ENCODE assay signal across 20 cellular contexts in the genomic region with DNA sequence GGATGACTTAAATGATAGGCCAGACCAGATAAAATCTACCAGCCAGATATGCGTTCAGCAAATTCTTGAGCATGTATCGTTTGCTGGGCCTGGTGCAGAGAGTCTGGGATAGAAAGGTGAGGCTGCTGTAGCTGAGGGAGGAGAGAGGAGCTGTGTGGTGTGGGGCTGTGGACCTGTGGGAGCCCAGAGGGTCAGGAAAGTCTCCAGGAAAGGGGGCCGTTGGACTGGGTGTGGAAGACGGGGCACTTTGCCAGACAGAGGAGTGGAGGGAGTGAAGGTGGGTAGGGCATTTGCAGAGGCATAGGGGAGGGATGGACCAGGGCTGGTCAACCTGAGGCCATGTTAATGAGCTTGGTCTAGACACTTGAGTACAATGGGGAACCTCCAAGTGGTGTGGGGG.
DNase-seq lines count a peak whose midpoint lies in the region; ATAC-seq and TF ChIP-seq lines count a peak whose summit lies in the region.
"Had no signal": no experiment of that assay in that cellular context is flagged by ENCODE, and none has a peak within 500 bp of the region (broad histone marks: within the 10 kb centered on the region; RNA-seq: fewer than 3 reads in every experiment).

No MANE protein-coding gene starts in this region.

- H3K36me3 Mint-ChIP-seq in type B pancreatic cell: no peaks in the 10 kb centered on the region
- H3K36me3 Mint-ChIP-seq: CD4-positive, alpha-beta memory T cell; IgD-negative memory B cell; stimulated activated memory B cell treated with anti-CD40 and anti-IgM and Interleukin-4, amounts not matched to agents 10 μg/mL and 1 μg/mL and 100 μg/mL, for 72 hours; T-cell had no signal

- H3K27ac Mint-ChIP-seq in type B pancreatic cell: no peak overlapping the region
- H3K27ac Mint-ChIP-seq: activated CD4-positive, alpha-beta T cell treated with anti-CD3 and anti-CD28 coated beads, Interleukin-2, amount 10 ng/mL, durations not matched to agents 7 days and 5 days; CD4-positive, alpha-beta memory T cell; IgD-negative memory B cell; stimulated activated memory B cell treated with anti-CD40 and anti-IgM and Interleukin-4, amounts not matched to agents 10 μg/mL and 1 μg/mL and 100 μg/mL, for 72 hours; T-cell had no signal

- H3K4me1 Mint-ChIP-seq in type B pancreatic cell (ENCODE audit: unreplicated experiment): peaks cover 17% of the 10 kb centered on the region
- H3K4me1 Mint-ChIP-seq: activated CD4-positive, alpha-beta T cell treated with anti-CD3 and anti-CD28 coated beads, Interleukin-2, amount 10 ng/mL, durations not matched to agents 7 days and 5 days; IgD-negative memory B cell; stimulated activated memory B cell treated with anti-CD40 and anti-IgM and Interleukin-4, amounts not matched to agents 10 μg/mL and 1 μg/mL and 100 μg/mL, for 72 hours; T-cell had no signal

- no peak overlapping the region for H3K4me3 Mint-ChIP-seq in type B pancreatic cell
- H3K4me3 Mint-ChIP-seq: activated CD4-positive, alpha-beta T cell treated with anti-CD3 and anti-CD28 coated beads, Interleukin-2, amount 10 ng/mL, durations not matched to agents 7 days and 5 days; CD4-positive, alpha-beta memory T cell; IgD-negative memory B cell; stimulated activated memory B cell treated with anti-CD40 and anti-IgM and Interleukin-4, amounts not matched to agents 10 μg/mL and 1 μg/mL and 100 μg/mL, for 72 hours; T-cell had no signal

- no peaks in the 10 kb centered on the region for H3K9me3 Mint-ChIP-seq in type B pancreatic cell
- H3K9me3 Mint-ChIP-seq: activated CD4-positive, alpha-beta T cell treated with anti-CD3 and anti-CD28 coated beads, Interleukin-2, amount 10 ng/mL, durations not matched to agents 7 days and 5 days; CD4-positive, alpha-beta memory T cell; IgD-negative memory B cell; stimulated activated memory B cell treated with anti-CD40 and anti-IgM and Interleukin-4, amounts not matched to agents 10 μg/mL and 1 μg/mL and 100 μg/mL, for 72 hours; T-cell had no signal

- H3K27me3 Mint-ChIP-seq in type B pancreatic cell: peaks cover 19% of the 10 kb centered on the region
- H3K27me3 Mint-ChIP-seq: CD4-positive, alpha-beta memory T cell had no signal

- DNase-seq in cardiac septum (ENCODE audit: low spot score) (peak; percentile 61), Right ventricle myocardium superior (no peak), mucosa of gallbladder (ENCODE audit: low spot score) (peak; percentile 7), type B pancreatic cell (ENCODE audit: extremely low spot score, unreplicated experiment) (peak; percentile 51), NCI-H1092 (lab: John Stamatoyannopoulos, UW) (no peak), NCI-H345 (lab: John Stamatoyannopoulos, UW) (no peak)
- peak; percentile 25 for DNase-seq in activated CD8-positive, alpha-beta memory T cell treated with anti-CD3 and anti-CD28 coated beads, Interleukin-2, amount 50 U/mL, for 48 hours
- DNase-seq: activated CD4-positive, alpha-beta T cell treated with anti-CD3 and anti-CD28 coated beads, Interleukin-2, amount 10 ng/mL, durations not matched to agents 7 days and 5 days; CD4-positive, alpha-beta memory T cell; foreskin keratinocyte; GOT3; hippocampal formation; mammary epithelial cell; NCI-H1417 treated with DMSO at 0.1 percent for 48 hours had no signal

- ATAC-seq in Right ventricle myocardium superior (ENCODE audit: poor library complexity): no peak
- no peak for ATAC-seq in HG02623 (IDR thresholded peaks at IDR 0.05; ENCODE audit: unreplicated experiment)
- ATAC-seq: foreskin keratinocyte; Right ventricle myocardium inferior; sciatic nerve; stimulated activated memory B cell treated with anti-CD40 and anti-IgM and Interleukin-4, amounts not matched to agents 10 μg/mL and 1 μg/mL and 100 μg/mL, for 72 hours; T-cell had no signal

- intact Hi-C loops in cardiac septum (cut with DNase I) (no loop called here), Right ventricle myocardium superior (cut with DNase I) (no loop called here)

- TF ChIP-seq CTCF in type B pancreatic cell (conservative IDR thresholded peaks at IDR 0.05): no peak

Comparison
In these comparisons a context has a peak if more than half of its experiments do, and no peak if none do; other contexts are left out.
1. DNase-seq: peak in cardiac septum (single experiment), activated CD8-positive, alpha-beta memory T cell treated with anti-CD3 and anti-CD28 coated beads, Interleukin-2, amount 50 U/mL, for 48 hours (single experiment), mucosa of gallbladder (single experiment) and type B pancreatic cell (single experiment); none in Right ventricle myocardium superior (single experiment), NCI-H1092 (single experiment) and NCI-H345 (single experiment).